ENCODE assay signal across 25 cellular contexts in genomic region chr2:168787098-168787781, GRCh38. TPM values are rescaled to one million over a fixed set of nuclear protein-coding genes. Genes with fewer than 3 reads are reported as not detected.
"Had no signal": no experiment of that assay in that cellular context is flagged by ENCODE, and none has a peak within 500 bp of the region (broad histone marks: within the 10 kb centered on the region; RNA-seq: fewer than 3 reads in every experiment).

No MANE protein-coding gene starts in this region.

- ATAC-seq: heart left ventricle; left lung; naive thymus-derived CD8-positive, alpha-beta T cell; right lobe of liver; stimulated activated memory B cell treated with anti-CD40 and anti-IgM and Interleukin-4, amounts not matched to agents 10 μg/mL and 1 μg/mL and 100 μg/mL, for 72 hours; stimulated activated naive CD8-positive, alpha-beta T cell treated with anti-CD3 and anti-CD28 coated beads, Interleukin-15, amount 100 ng/mL, for 72 hours had no signal

- H3K27me3 Mint-ChIP-seq: naive thymus-derived CD8-positive, alpha-beta T cell; progenitor cell of endocrine pancreas; stimulated activated memory B cell treated with anti-CD40 and anti-IgM and Interleukin-4, amounts not matched to agents 10 μg/mL and 1 μg/mL and 100 μg/mL, for 72 hours; stimulated activated naive CD8-positive, alpha-beta T cell treated with anti-CD3 and anti-CD28 coated beads, Interleukin-15, amount 100 ng/mL, for 72 hours had no signal

- H3K4me1 ChIP-seq: heart left ventricle, left lung, right atrium auricular region, right lobe of liver, tibial nerve, vagina had no signal

- H3K36me3 ChIP-seq: heart left ventricle, left lung, ovary, right atrium auricular region, right lobe of liver, tibial nerve, upper lobe of left lung, vagina had no signal

- DNase-seq: heart left ventricle; kidney glomerular epithelial cell; left cardiac atrium; left lung; midbrain; naive thymus-derived CD8-positive, alpha-beta T cell; ovary; right lobe of liver; stimulated activated CD4-positive, alpha-beta T cell treated with anti-CD3 and anti-CD28 coated beads, Interleukin-1b, Interleukin-23, amount 100 ng/mL, for 48 hours; stimulated activated CD4-positive, alpha-beta T cell treated with anti-CD3 and anti-CD28 coated beads, Interleukin-2, amount 100 ng/mL, for 48 hours; stimulated activated CD4-positive, alpha-beta T cell treated with anti-CD3 and anti-CD28 coated beads, Interleukin-4, amount 100 ng/mL, for 4 hours; stimulated activated CD8-positive, alpha-beta memory T cell treated with anti-CD3 and anti-CD28 coated beads, Interleukin-4, amount 100 ng/mL, for 48 hours; stimulated activated naive CD4-positive, alpha-beta T cell treated with Interleukin-2 at 50 U/mL for 16 hours; stimulated activated naive CD8-positive, alpha-beta T cell treated with anti-CD3 and anti-CD28 coated beads, Interleukin-15, amount 100 ng/mL, for 72 hours; substantia nigra; upper lobe of left lung had no signal

- H3K27ac Mint-ChIP-seq: progenitor cell of endocrine pancreas; stimulated activated memory B cell treated with anti-CD40 and anti-IgM and Interleukin-4, amounts not matched to agents 10 μg/mL and 1 μg/mL and 100 μg/mL, for 72 hours; stimulated activated naive CD8-positive, alpha-beta T cell treated with anti-CD3 and anti-CD28 coated beads, Interleukin-15, amount 100 ng/mL, for 72 hours had no signal

- H3K4me1 Mint-ChIP-seq: naive thymus-derived CD8-positive, alpha-beta T cell; stimulated activated memory B cell treated with anti-CD40 and anti-IgM and Interleukin-4, amounts not matched to agents 10 μg/mL and 1 μg/mL and 100 μg/mL, for 72 hours; stimulated activated naive CD8-positive, alpha-beta T cell treated with anti-CD3 and anti-CD28 coated beads, Interleukin-15, amount 100 ng/mL, for 72 hours had no signal

- H3K4me3 ChIP-seq: heart left ventricle, left lung, lung, ovary, right atrium auricular region, right lobe of liver, smooth muscle cell, tibial nerve, upper lobe of left lung, vagina had no signal

- H3K4me2 ChIP-seq: smooth muscle cell had no signal

- H3K4me3 Mint-ChIP-seq: naive thymus-derived CD8-positive, alpha-beta T cell; stimulated activated memory B cell treated with anti-CD40 and anti-IgM and Interleukin-4, amounts not matched to agents 10 μg/mL and 1 μg/mL and 100 μg/mL, for 72 hours; stimulated activated naive CD8-positive, alpha-beta T cell treated with anti-CD3 and anti-CD28 coated beads, Interleukin-15, amount 100 ng/mL, for 72 hours had no signal

- H3K9me3 ChIP-seq: heart left ventricle, left lung, ovary, right atrium auricular region, right lobe of liver, tibial nerve, upper lobe of left lung, vagina had no signal

- H3K36me3 Mint-ChIP-seq: stimulated activated memory B cell treated with anti-CD40 and anti-IgM and Interleukin-4, amounts not matched to agents 10 μg/mL and 1 μg/mL and 100 μg/mL, for 72 hours had no signal

- H3K27ac ChIP-seq: heart left ventricle, left lung, ovary, right atrium auricular region, right lobe of liver, tibial nerve, upper lobe of left lung, vagina had no signal

- H3K27me3 ChIP-seq: heart left ventricle, left lung, ovary, right atrium auricular region, right lobe of liver, tibial nerve, upper lobe of left lung, vagina had no signal

RNA-seq across cellular contexts. Expression of gene NOSTRIN, which starts 15.2 kb away (rescaled TPM):
- total RNA-seq: smooth muscle cell had no signal
- polyA plus RNA-seq: keratinocyte; naive thymus-derived CD8-positive, alpha-beta T cell; neural cell had no signal
